In genomic region chr19:55461259-55461973, GRCh38 we compare ENCODE assay signal across 8 cellular contexts. TPM values are rescaled to one million over a fixed set of nuclear protein-coding genes. Genes with fewer than 3 reads are reported as not detected.
DNase-seq lines count a peak whose midpoint lies in the region; ATAC-seq, FAIRE-seq and TF ChIP-seq lines count a peak whose summit lies in the region.

TSS of gene ISOC2 (minus strand) at chr19:55461642. CDS start at chr19:55456486, 5,156 bp downstream.

- H3K23ac ChIP-seq in H1 (ENCODE audit: insufficient read length), result no peak within 1 kb of the TSS

- H3K4me3 Mint-ChIP-seq in activated CD8-positive, alpha-beta memory T cell treated with anti-CD3 and anti-CD28 coated beads, Interleukin-2, amount 10 ng/mL, durations not matched to agents 7 days and 5 days, result peak within 1 kb of the TSS; percentile 81
- peak within 1 kb of the TSS; percentile 86 for H3K4me3 Mint-ChIP-seq in memory B cell

- POLR2A ChIA-PET in H1 (lab: Charles Lee; ENCODE audit: partially characterized antibody), result interaction anchor here (0.5 to 1.5 kb wide), 7 partner anchors 8 to 112 kb away, joined by 3 to 5 read pairs (median 3); partner anchors contain the start of genes UBE2S and ZNF628

- H4K5ac ChIP-seq in H1 (ENCODE audit: insufficient read length, low read depth, low read length), result peak within 1 kb of the TSS; percentile 73

- H3K36me3 Mint-ChIP-seq in activated CD8-positive, alpha-beta memory T cell treated with anti-CD3 and anti-CD28 coated beads, Interleukin-2, amount 10 ng/mL, durations not matched to agents 7 days and 5 days, result no peaks in the 10 kb centered on the region
- no peaks in the 10 kb centered on the region for H3K36me3 Mint-ChIP-seq in memory B cell

- H3K4me1 Mint-ChIP-seq in activated CD8-positive, alpha-beta memory T cell treated with anti-CD3 and anti-CD28 coated beads, Interleukin-2, amount 10 ng/mL, durations not matched to agents 7 days and 5 days, result peaks cover 19% of the 10 kb centered on the region
- H3K4me1 Mint-ChIP-seq in memory B cell, result peaks cover 18% of the 10 kb centered on the region

- peaks cover 21% of the 10 kb centered on the region for H3K4me1 ChIP-seq in NT2/D1 (ENCODE audit: insufficient read depth, insufficient read length)
- H3K4me1 ChIP-seq in H1 (replicated peaks in 1 of 4; ENCODE audit: control insufficient read depth in 3 of 4, insufficient read depth in 4 of 4, low read length in 3 of 4), result peaks cover 3 to 25% (median 16%) of the 10 kb centered on the region in 4 experiments

- H3K9me3 ChIP-seq in NT2/D1 (ENCODE audit: insufficient read depth, low read length) (no peaks in the 10 kb centered on the region), H1 (ENCODE audit: insufficient read depth in 2 of 2, low read depth in 1 of 2, low read length in 1 of 2) (no peaks in the 10 kb centered on the region)

- peak within 1 kb of the TSS; percentile 85 for H3K27ac Mint-ChIP-seq in activated CD8-positive, alpha-beta memory T cell treated with anti-CD3 and anti-CD28 coated beads, Interleukin-2, amount 10 ng/mL, durations not matched to agents 7 days and 5 days
- peak within 1 kb of the TSS; percentile 85 for H3K27ac Mint-ChIP-seq in memory B cell

- no peak for TF ChIP-seq EP300 in H1 (IDR thresholded peaks at IDR 0.05; ENCODE audit: borderline replicate concordance in 1 of 2, low read depth in 2 of 2, low read length in 2 of 2)

- H2AFZ ChIP-seq in H1 (ENCODE audit: low read length), result no peak within 1 kb of the TSS

- peaks cover 1% of the 10 kb centered on the region; the same call in 1 of the 2 replicates for H3K23me2 ChIP-seq in H1 (ENCODE audit: low read depth, low read length)

- H3K27me3 Mint-ChIP-seq in activated CD8-positive, alpha-beta memory T cell treated with anti-CD3 and anti-CD28 coated beads, Interleukin-2, amount 10 ng/mL, durations not matched to agents 7 days and 5 days, result peaks cover 2% of the 10 kb centered on the region
- peaks cover 2% of the 10 kb centered on the region for H3K27me3 Mint-ChIP-seq in memory B cell

- H4K8ac ChIP-seq in H1 (ENCODE audit: extremely low read depth, insufficient read depth, low read length), result peak within 1 kb of the TSS; percentile 22

- H2AK5ac ChIP-seq in H1 (ENCODE audit: low read depth, low read length), result no peak within 1 kb of the TSS

- peaks cover 2 to 4% of the 10 kb centered on the region in 2 experiments for H4K20me1 ChIP-seq in H1 (replicated peaks in 1 of 2; ENCODE audit: control insufficient read depth in 1 of 2, insufficient read depth in 2 of 2, low read length in 2 of 2)

- peak; percentile 84 for FAIRE-seq in H1 (lab: Jason Lieb, UNC)

- H3K56ac ChIP-seq in H1 (replicated peaks; ENCODE audit: insufficient read length, low read depth, low read length), result no peak within 1 kb of the TSS

- H3K79me2 ChIP-seq in H1 (ENCODE audit: control insufficient read depth in 1 of 2, insufficient read depth in 2 of 2, low read length in 2 of 2), result peaks cover 0 to 13% of the 10 kb centered on the region in 2 experiments; a peak in 2 of 4 replicates

- TF ChIP-seq RAD21 in H1 (IDR thresholded peaks at IDR 0.05 in 1 of 2, conservative IDR thresholded peaks at IDR 0.05 in 1 of 2; ENCODE audit: low read depth in 2 of 2, low read length in 2 of 2), result no peak

- peak within 1 kb of the TSS; percentile 95; the same call in 1 of the 2 replicates for H2BK5ac ChIP-seq in H1 (ENCODE audit: low read depth, low read length)

- peaks cover 58% of the 10 kb centered on the region for H3K27me3 ChIP-seq in NT2/D1 (ENCODE audit: insufficient read depth, insufficient read length)
- H3K27me3 ChIP-seq in H1 (replicated peaks in 1 of 4; ENCODE audit: control insufficient read depth in 3 of 4, extremely low read depth in 1 of 4, insufficient read depth in 3 of 4, low read length in 3 of 4), result no peaks in the 10 kb centered on the region; a peak in 1 of 7 replicates

- DNase-seq in COR-L47 (lab: John Stamatoyannopoulos, UW) (peak; percentile 100), HUDEP-2 (lab: John Stamatoyannopoulos, UW; ENCODE audit: unreplicated experiment in 76 of 76) (peak in 75 of 76 experiments; percentile 98 to 100 (median 100)), NT2/D1 (ENCODE audit: low read depth, low spot score) (peak; percentile 98), H1 (ENCODE audit: low read depth in 1 of 2, low spot score in 2 of 2) (peak; percentile 100), memory B cell (ENCODE audit: low spot score in 2 of 2) (peak; percentile 99 to 100)
- peak; percentile 100 for DNase-seq in activated CD8-positive, alpha-beta memory T cell treated with anti-CD3 and anti-CD28 coated beads, Interleukin-2, amount 10 ng/mL, durations not matched to agents 7 days and 5 days
- peak; percentile 100 for DNase-seq in stimulated activated CD8-positive, alpha-beta memory T cell treated with anti-CD3 and anti-CD28 coated beads, Interleukin-12 subunit alpha, Interleukin-12 subunit beta, amount 100 ng/mL, for 24 hours (ENCODE audit: extremely low read depth)

- peak within 1 kb of the TSS; percentile 9 for H4K91ac ChIP-seq in H1 (replicated peaks; ENCODE audit: insufficient read length, low read length)

- peak within 1 kb of the TSS; percentile 12; the same call in 1 of the 2 replicates for H2BK12ac ChIP-seq in H1 (ENCODE audit: low read depth, low read length)

- no peak within 1 kb of the TSS for H2BK15ac ChIP-seq in H1 (ENCODE audit: low read length)

- TF ChIP-seq CTCF in H1 (IDR thresholded peaks at IDR 0.05; ENCODE audit: control extremely low read depth in 1 of 3, insufficient read depth in 1 of 3, low read depth in 1 of 3, low read length in 3 of 3), result no peak

- H3K4ac ChIP-seq in H1 (replicated peaks; ENCODE audit: insufficient read length, low read depth, low read length), result peak within 1 kb of the TSS; percentile 40

- H2BK20ac ChIP-seq in H1 (ENCODE audit: low read length), result peak within 1 kb of the TSS; percentile 72; the same call in 1 of the 2 replicates

- CTCF ChIA-PET in activated CD8-positive, alpha-beta memory T cell treated with anti-CD3 and anti-CD28 coated beads, Interleukin-2, amount 10 ng/mL, durations not matched to agents 7 days and 5 days (lab: Charles Lee), result interaction anchor here (0.6 to 6.3 kb wide), 13 partner anchors 15 to 320 kb away, joined by 3 to 41 read pairs (median 4); partner anchors contain the start of genes ZNF628 and ZNF865
- CTCF ChIA-PET in H1 (lab: Charles Lee; ENCODE audit: partially characterized antibody), result interaction anchor here (0.7 to 1.7 kb wide), 3 partner anchors 43 to 301 kb away, joined by 3 to 7 read pairs (median 3); no protein-coding TSS in a partner anchor

- 1% methylated on average over 49 of the region's 54 CpGs; no CpG with 5 or more reads in 1 of the 2 experiments for WGBS in H1 (ENCODE audit: extremely low coverage in 1 of 2, insufficient coverage in 1 of 2, insufficient read length in 1 of 2, insufficient replicate concordance in 2 of 2, low coverage in 1 of 2, low lambda C conversion rate in 2 of 2, missing lambda C conversion rate in 1 of 2), 2 experiments

- H3K9me3 Mint-ChIP-seq in activated CD8-positive, alpha-beta memory T cell treated with anti-CD3 and anti-CD28 coated beads, Interleukin-2, amount 10 ng/mL, durations not matched to agents 7 days and 5 days (ENCODE audit: low read depth), result no peaks in the 10 kb centered on the region
- no peaks in the 10 kb centered on the region for H3K9me3 Mint-ChIP-seq in memory B cell

- H3K9ac ChIP-seq in NT2/D1 (ENCODE audit: insufficient read length, low read depth), result peak within 1 kb of the TSS; percentile 67
- peak within 1 kb of the TSS in 3 of 4 experiments; percentile 59 to 86 (median 62); a peak in 6 of 7 replicates for H3K9ac ChIP-seq in H1 (replicated peaks in 1 of 4; ENCODE audit: extremely low read depth in 1 of 4, low read depth in 3 of 4, low read length in 3 of 4)

- peak; percentile 92 for ATAC-seq in GM21381 (IDR thresholded peaks at IDR 0.05; ENCODE audit: unreplicated experiment)
- ATAC-seq in activated CD8-positive, alpha-beta memory T cell treated with anti-CD3 and anti-CD28 coated beads, Interleukin-2, amount 10 ng/mL, durations not matched to agents 7 days and 5 days, result peak; percentile 96
- ATAC-seq in memory B cell (ENCODE audit: low read depth), result peak; percentile 93

- no peak within 1 kb of the TSS for H3K14ac ChIP-seq in H1 (ENCODE audit: insufficient read length)

- H3K4me3 ChIP-seq in NT2/D1 (ENCODE audit: insufficient read length, low read depth) (peak within 1 kb of the TSS; percentile 75), H1 (ENCODE audit: extremely low read depth in 1 of 4, insufficient read depth in 2 of 4, low read depth in 3 of 4, low read length in 4 of 4) (peak within 1 kb of the TSS; percentile 58 to 81 (median 74))

- TF ChIP-seq POLR2A in H1 (IDR thresholded peaks at IDR 0.05; ENCODE audit: control extremely low read depth in 1 of 2, low read depth in 2 of 2, low read length in 2 of 2), result peak in 1 of 2 experiments; percentile 88; a peak in 2 of 3 replicates

- H3K36me3 ChIP-seq in NT2/D1 (ENCODE audit: insufficient read depth, insufficient read length, low read length) (no peaks in the 10 kb centered on the region), H1 (ENCODE audit: control insufficient read depth in 2 of 4, insufficient read depth in 4 of 4, low read length in 3 of 4) (0 out of 8 replicates have a peak, but pooled peaks cover 0 to under 1% (median 0%) of the 10 kb centered on the region in 4 experiments)

- H2BK120ac ChIP-seq in H1 (replicated peaks; ENCODE audit: low read depth, low read length), result no peak within 1 kb of the TSS

- H3K79me1 ChIP-seq in H1 (ENCODE audit: low read depth, low read length), result peaks cover 13% of the 10 kb centered on the region

- H3K4me2 ChIP-seq in H1 (ENCODE audit: insufficient read depth in 1 of 2, low read depth in 2 of 2, low read length in 2 of 2), result peak within 1 kb of the TSS; percentile 61 to 64

- H3K27ac ChIP-seq in H1 (ENCODE audit: low read depth, low read length), result peak within 1 kb of the TSS; percentile 55; the same call in 1 of the 2 replicates

- peak within 1 kb of the TSS; percentile 78 for H3K18ac ChIP-seq in H1 (ENCODE audit: extremely low read depth, low read length)

TF ChIP-seq in H1, 55 proteins besides CTCF, POLR2A, EP300 and RAD21 (continues in another document):
- TF ChIP-seq SIRT6 (IDR thresholded peaks at IDR 0.05; ENCODE audit: low read length) (no peak), MAX (IDR thresholded peaks at IDR 0.05) (peak; percentile 91)

RNA-seq across cellular contexts. Expression of gene ISOC2, which starts in this region (rescaled TPM):
- 10 to 100 TPM; 28.2 to 35.7 TPM for total RNA-seq in activated CD8-positive, alpha-beta memory T cell treated with anti-CD3 and anti-CD28 coated beads, Interleukin-2, amount 10 ng/mL, durations not matched to agents 7 days and 5 days
- 96.9 and 106 TPM in 2 replicates for total RNA-seq in H1 (2021; fragmentation: NEBNext Ultra II Directional; extraction: Animal tissue kit (Norgen Biotek cat#: 25700))
- 152 and 195 TPM in 2 replicates for polyA plus RNA-seq in H1 (2011; rRNA removed)
- 149 TPM for polyA plus RNA-seq in H1 (2011; cell fraction: cytosol; rRNA removed)
- 148 TPM for polyA plus RNA-seq in H1 (2011; cell fraction: nucleus; rRNA removed)
- polyA plus RNA-seq in H1 (2012, experiment 1 of 2), result 52.8 to 109 TPM (median 103 TPM) in 4 replicates
- polyA plus RNA-seq in H1 (2012, experiment 2 of 2), result 112 TPM
- 63.1 TPM for polyA plus RNA-seq in H1 (2013, experiment 1 of 2)
- 61.5 TPM for polyA plus RNA-seq in H1 (2013, experiment 2 of 2)
- polyA minus RNA-seq in H1 (2011; rRNA and poly(A)+ RNA removed), result 22.8 and 24.5 TPM in 2 replicates
- polyA minus RNA-seq in H1 (2011; cell fraction: cytosol; rRNA and poly(A)+ RNA removed), result 51.8 TPM
- polyA minus RNA-seq in H1 (2011; cell fraction: nucleus; rRNA and poly(A)+ RNA removed), result 69.9 TPM

Comparison
In these comparisons a context has a peak if more than half of its experiments do, and no peak if none do; other contexts are left out.
1. Peak in every context shown above with its lines: DNase-seq, ATAC-seq, H3K4me3 ChIP-seq and H3K27ac ChIP-seq.